In the genomic region with DNA sequence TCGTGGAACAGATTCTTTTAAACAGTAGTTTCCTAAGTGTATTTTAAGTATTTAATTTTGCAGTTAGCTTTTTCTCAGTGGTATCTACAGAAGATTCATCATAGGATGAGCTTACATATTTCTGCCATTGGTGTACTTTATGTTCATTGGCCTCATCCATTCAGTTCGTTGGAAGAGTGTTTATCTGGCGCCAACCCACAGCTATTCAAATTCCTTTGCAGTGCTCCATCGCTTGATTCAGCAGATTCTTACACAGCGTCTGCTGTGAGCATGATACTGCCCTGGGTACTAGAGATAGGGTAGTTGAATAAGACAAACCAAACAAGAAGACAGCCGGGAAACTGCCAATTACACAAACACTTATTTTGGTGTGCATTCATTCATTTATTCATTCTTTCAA, we compare ENCODE assay signal across 14 cellular contexts. TPM values are rescaled to one million over a fixed set of nuclear protein-coding genes. Genes with fewer than 3 reads are reported as not detected.
A peak's percentile ranks its signal among the peaks of the same experiment; 100 is the strongest.
DNase-seq lines count a peak whose midpoint lies in the region; ATAC-seq and TF ChIP-seq lines count a peak whose summit lies in the region.
"Had no signal": no experiment of that assay in that cellular context is flagged by ENCODE, and none has a peak within 500 bp of the region (broad histone marks: within the 10 kb centered on the region; RNA-seq: fewer than 3 reads in every experiment).

No MANE protein-coding gene starts in this region.

- H3K36me3 ChIP-seq in brain microvascular endothelial cell (replicated peaks) = peaks cover 47% of the 10 kb centered on the region
- H3K36me3 ChIP-seq in hepatocyte (replicated peaks; ENCODE audit: insufficient read depth, low read depth) = no peaks in the 10 kb centered on the region

- H3K79me2 ChIP-seq in hepatocyte = no peaks in the 10 kb centered on the region

- no peak overlapping the region for H3K4me3 ChIP-seq in AG04449 (ENCODE audit: low read depth, low read length)
- no peak overlapping the region for H3K4me3 ChIP-seq in brain microvascular endothelial cell (ENCODE audit: low read depth, low read length)
- H3K4me3 ChIP-seq in hepatocyte = no peak overlapping the region
- H3K4me3 ChIP-seq: tibial artery had no signal

- WGBS in hepatocyte (ENCODE audit: low lambda C conversion rate, missing lambda C conversion rate) = 79% methylated on average over 6 of the region's 6 CpGs

- CTCF ChIA-PET in AG04449 (lab: Yijun Ruan, JAX) (interaction anchor here (0.8 to 12.3 kb wide), 10 partner anchors 8 to 170 kb away, joined by 3 to 403 read pairs (median 14); no protein-coding TSS in a partner anchor), GM10248 (lab: Yijun Ruan, JAX) (interaction anchor here (0.9 to 9.0 kb wide), 12 partner anchors 13 to 473 kb away, joined by 3 to 156 read pairs (median 4); partner anchors contain the start of gene PLPP7)

- H3K27ac ChIP-seq in brain microvascular endothelial cell (peak overlapping the region; percentile 78), hepatocyte (no peak overlapping the region)
- H3K27ac ChIP-seq: tibial artery had no signal

- no peak overlapping the region for H2AFZ ChIP-seq in hepatocyte

- H3K9me3 ChIP-seq in hepatocyte (ENCODE audit: low read depth) = no peaks in the 10 kb centered on the region
- H3K9me3 ChIP-seq: tibial artery had no signal

- H3K4me1 ChIP-seq in hepatocyte (ENCODE audit: insufficient read depth) = peaks cover 5% of the 10 kb centered on the region
- H3K4me1 ChIP-seq: tibial artery had no signal

- POLR2A ChIA-PET in AG04449 (lab: Yijun Ruan, JAX) = interaction anchor here (0.6 to 1.3 kb wide), 4 partner anchors 56 to 193 kb away, joined by 3 to 5 read pairs (median 4); no protein-coding TSS in a partner anchor
- POLR2A ChIA-PET in GM10248 (lab: Yijun Ruan, JAX) = no interaction called here

- DNase-seq in AG04449 (ENCODE audit: low read depth, low spot score) = peak; percentile 94
- DNase-seq in LHCN-M2 (ENCODE audit: low read depth) = peak; percentile 90
- peak; percentile 94 for DNase-seq in brain microvascular endothelial cell
- peak; percentile 28 for DNase-seq in hepatocyte (ENCODE audit: low spot score)
- no peak for DNase-seq in NCI-H524 (lab: John Stamatoyannopoulos, UW)
- DNase-seq in GM10248 (ENCODE audit: extremely low spot score) = no peak
- DNase-seq: activated naive CD4-positive, alpha-beta T cell treated with Interleukin-2 at 50 U/mL for 16 hours; cortex of kidney; DMS153; hypothalamus; KG1; tibial artery had no signal

- TF ChIP-seq CTCF in AG04449 (IDR thresholded peaks at IDR 0.05; ENCODE audit: insufficient read depth, low read length, missing control alignments) (no peak), brain microvascular endothelial cell (IDR thresholded peaks at IDR 0.05; ENCODE audit: low read depth, low read length, missing control alignments) (no peak), hepatocyte (IDR thresholded peaks at IDR 0.05; ENCODE audit: poor library complexity) (no peak), GM10248 (IDR thresholded peaks at IDR 0.05; ENCODE audit: control extremely low read depth, extremely low read depth, low read depth, missing control alignments) (no peak)

- no peak for ATAC-seq in GM19455 (IDR thresholded peaks at IDR 0.05; ENCODE audit: unreplicated experiment)
- ATAC-seq in HG03342 (IDR thresholded peaks at IDR 0.05; ENCODE audit: unreplicated experiment) = no peak

- H4K20me1 ChIP-seq in hepatocyte (ENCODE audit: insufficient read depth, poor library complexity, severe bottlenecking) = no peaks in the 10 kb centered on the region

- no peaks in the 10 kb centered on the region for H3K27me3 ChIP-seq in brain microvascular endothelial cell (replicated peaks)
- no peaks in the 10 kb centered on the region for H3K27me3 ChIP-seq in hepatocyte
- H3K27me3 ChIP-seq: tibial artery had no signal

- in situ Hi-C loops in brain microvascular endothelial cell (cut with HindIII; ENCODE audit: low pct_ligation_motif_present, low sequenced_read_pairs) = no loop called here

- H3K9me2 ChIP-seq in hepatocyte (replicated peaks; ENCODE audit: insufficient read depth) = no peaks in the 10 kb centered on the region

- no peak overlapping the region for H3K4me2 ChIP-seq in hepatocyte

RNA-seq across cellular contexts. Expression of gene NUP214, which starts 55.1 kb away (rescaled TPM):
- 18.0 and 21.5 TPM in 2 replicates for total RNA-seq in LHCN-M2 (2014; rRNA removed)
- 19.4 TPM for polyA plus RNA-seq in LHCN-M2 (2012)
- 18.1 and 28.5 TPM in 2 replicates for total RNA-seq in hepatocyte
- 13.7 and 16.5 TPM in 2 replicates for polyA plus RNA-seq in hepatocyte

Comparison
In these comparisons a context has a peak if more than half of its experiments do, and no peak if none do; other contexts are left out.
1. DNase-seq: peak in AG04449 (single experiment), LHCN-M2 (single experiment), brain microvascular endothelial cell (single experiment) and hepatocyte (single experiment); none in NCI-H524 (0 of 2) and GM10248 (single experiment).